9 cellular contexts compared by ENCODE assay signal in genomic region chr16:56588781-56589140, GRCh38. TPM values are rescaled to one million over a fixed set of nuclear protein-coding genes. Genes with fewer than 3 reads are reported as not detected.
DNase-seq lines count a peak whose midpoint lies in the region; ATAC-seq, FAIRE-seq and TF ChIP-seq lines count a peak whose summit lies in the region.
"Had no signal": no experiment of that assay in that cellular context is flagged by ENCODE, and none has a peak within 500 bp of the region (broad histone marks: within the 10 kb centered on the region; RNA-seq: fewer than 3 reads in every experiment).

No MANE protein-coding gene starts in this region.

- FAIRE-seq in HepG2 (lab: Jason Lieb, UNC) = no peak

- ATAC-seq in HepG2 (no peak), esophagus mucosa (no peak), GM19351 (IDR thresholded peaks at IDR 0.05; ENCODE audit: unreplicated experiment) (no peak), GM19023 (IDR thresholded peaks at IDR 0.05; ENCODE audit: unreplicated experiment) (no peak)

- no peaks in the 10 kb centered on the region for H3K36me3 ChIP-seq in liver (ENCODE audit: control insufficient read depth in 4 of 4, insufficient read depth in 3 of 4, low read depth in 1 of 4, low read length in 3 of 4)
- H3K36me3 ChIP-seq in HepG2 (replicated peaks in 1 of 2; ENCODE audit: control insufficient read depth in 1 of 2, insufficient read depth in 2 of 2, low read length in 2 of 2) = no peaks in the 10 kb centered on the region
- H3K36me3 ChIP-seq in duodenal mucosa (ENCODE audit: control insufficient read depth in 1 of 2, insufficient read depth in 2 of 2, low read length in 2 of 2) = no peaks in the 10 kb centered on the region

- in situ Hi-C loops in HepG2 (cut with HindIII; ENCODE audit: extremely low pct_ligation_motif_present, low pct_unique_long_range_greater_than_20kb) = no loop called here

- no peak for TF ChIP-seq CTCF in liver (IDR thresholded peaks at IDR 0.05; ENCODE audit: low read depth, low read length, missing input control)
- TF ChIP-seq CTCF in HepG2 (CRISPR knock-in tag; IDR thresholded peaks at IDR 0.05) = no peak
- TF ChIP-seq CTCF in nephron progenitor cell (IDR thresholded peaks at IDR 0.05) = no peak

- peak overlapping the region; percentile 82 for H3K4me3 Mint-ChIP-seq in nephron progenitor cell

- no peak for DNase-seq in HepG2 (ENCODE audit: low spot score)
- DNase-seq in nephron progenitor cell = no peak
- no peak for DNase-seq in stimulated activated CD4-positive, alpha-beta T cell treated with anti-CD3 and anti-CD28 coated beads, Interleukin-2, amount 100 ng/mL, for 24 hours

- intact Hi-C loops in HepG2 (cut with micrococcal nuclease; ENCODE audit: unreplicated experiment) = no loop called here

- peaks cover 0 to 5% (median 0%) of the 10 kb centered on the region in 4 donors for H3K27me3 ChIP-seq in liver (ENCODE audit: control insufficient read depth in 4 of 4, insufficient read depth in 4 of 4, low read length in 3 of 4)
- H3K27me3 ChIP-seq in HepG2 (ENCODE audit: control insufficient read depth in 1 of 2, insufficient read depth in 2 of 2, low read length in 2 of 2) = peaks cover 6 to 45% of the 10 kb centered on the region in 2 experiments; a peak in 4 of 5 replicates
- peaks cover 9 to 26% of the 10 kb centered on the region in 2 donors for H3K27me3 ChIP-seq in duodenal mucosa (ENCODE audit: control insufficient read depth in 1 of 2, insufficient read depth in 2 of 2, low read length in 2 of 2)

- no TSS peak for BruUV-seq in HepG2 (replicated peaks; lab: Mats Ljungman, UMichigan)

- H3K4me3 ChIP-seq in liver (ENCODE audit: low read depth in 1 of 3, low read length in 3 of 3) (peak overlapping the region in 2 of 3 donors; percentile 25 to 53), HepG2 (replicated peaks in 1 of 3; ENCODE audit: insufficient read depth in 1 of 3, low read depth in 2 of 3, low read length in 3 of 3) (no peak overlapping the region), duodenal mucosa (ENCODE audit: low read depth in 1 of 2, low read length in 2 of 2) (peak overlapping the region; percentile 59 to 70)
- H3K4me3 ChIP-seq: lung had no signal

- H3K27ac ChIP-seq in liver (ENCODE audit: low read depth in 1 of 2, low read length in 2 of 2) = no peak overlapping the region
- H3K27ac ChIP-seq in HepG2 (ENCODE audit: extremely low read length, insufficient read depth, low read length) = no peak overlapping the region
- no peak overlapping the region for H3K27ac ChIP-seq in duodenal mucosa (ENCODE audit: low read depth, low read length)

- TF ChIP-seq RAD21 in liver (IDR thresholded peaks at IDR 0.05) (no peak), HepG2 (CRISPR knock-in tag; IDR thresholded peaks at IDR 0.05) (no peak)

- H3K79me2 ChIP-seq in HepG2 (ENCODE audit: insufficient read depth, low read length) = no peaks in the 10 kb centered on the region

- WGBS in liver = 38% methylated on average over 9 of the region's 9 CpGs
- 50% methylated on average over 9 of the region's 9 CpGs for WGBS in HepG2 (ENCODE audit: low lambda C conversion rate)

- H3K9me3 Mint-ChIP-seq in nephron progenitor cell = peaks cover 6% of the 10 kb centered on the region

- H3K36me3 Mint-ChIP-seq in nephron progenitor cell (ENCODE audit: low read depth) = no peaks in the 10 kb centered on the region

- TF ChIP-seq POLR2A in HepG2 (IDR thresholded peaks at IDR 0.05; ENCODE audit: insufficient read depth in 1 of 2, low read depth in 2 of 2, low read length in 2 of 2) = no peak

- H3K4me2 ChIP-seq in HepG2 (ENCODE audit: low read depth, low read length) = no peak overlapping the region

- H3K4me1 Mint-ChIP-seq in nephron progenitor cell = peaks cover 4% of the 10 kb centered on the region

- H3K9ac ChIP-seq in liver (ENCODE audit: low read depth in 1 of 2, low read length in 2 of 2) (no peak overlapping the region), HepG2 (ENCODE audit: insufficient read depth, low read depth, low read length) (no peak overlapping the region), duodenal mucosa (ENCODE audit: low read depth in 1 of 2, low read length in 2 of 2) (no peak overlapping the region)

- peaks cover 97% of the 10 kb centered on the region for H3K27me3 Mint-ChIP-seq in nephron progenitor cell (ENCODE audit: low read depth, poor library complexity)

- H3K27ac Mint-ChIP-seq in nephron progenitor cell = no peak overlapping the region

- H4K20me1 ChIP-seq in HepG2 (ENCODE audit: insufficient read depth, low read length) = no peaks in the 10 kb centered on the region

- H2AFZ ChIP-seq in HepG2 (ENCODE audit: low read length) = no peak overlapping the region

- TF ChIP-seq EP300 in HepG2 (IDR thresholded peaks at IDR 0.05; ENCODE audit: low read depth in 2 of 2, low read length in 2 of 2) = no peak
- TF ChIP-seq EP300 in HepG2 (CRISPR knock-in tag; IDR thresholded peaks at IDR 0.05; ENCODE audit: borderline replicate concordance) = no peak

- POLR2A ChIA-PET in HepG2 (lab: Yijun Ruan, JAX) = no interaction called here

- CTCF ChIA-PET in HepG2 (lab: Yijun Ruan, JAX; ENCODE audit: low intra/inter-chr PET ratio, low total read pairs) = no interaction called here

- H3K4me1 ChIP-seq in liver (ENCODE audit: control insufficient read depth in 4 of 4, insufficient read depth in 4 of 4, low read length in 3 of 4) = peaks cover 3 to 11% (median 6%) of the 10 kb centered on the region in 4 donors
- peaks cover 8% of the 10 kb centered on the region for H3K4me1 ChIP-seq in HepG2 (ENCODE audit: insufficient read depth, low read length)
- peaks cover 11 to 15% of the 10 kb centered on the region in 2 donors for H3K4me1 ChIP-seq in duodenal mucosa (ENCODE audit: control insufficient read depth in 1 of 2, insufficient read depth in 2 of 2, low read length in 2 of 2)

- no peaks in the 10 kb centered on the region for H3K9me3 ChIP-seq in liver (ENCODE audit: control insufficient read depth in 4 of 4, low read length in 3 of 4)
- no peaks in the 10 kb centered on the region for H3K9me3 ChIP-seq in HepG2 (ENCODE audit: low read length)
- no peaks in the 10 kb centered on the region for H3K9me3 ChIP-seq in duodenal mucosa (ENCODE audit: control insufficient read depth in 1 of 2, low read length in 2 of 2)

RNA-seq across cellular contexts. Expression of gene MT3, which starts 0.6 kb away (rescaled TPM):
- total RNA-seq in liver (not detected), HepG2 (2016; rRNA removed; fragmentation: Illumina TruSeq; extraction: Trizol) (not detected in 2 replicates), esophagus mucosa (not detected)
- polyA plus RNA-seq in liver (not detected), HepG2 (2011; rRNA removed) (not detected in 2 replicates)
- not detected in 2 replicates for total RNA-seq in HepG2 (2016; cell fraction: cytosol; rRNA removed; fragmentation: Illumina TruSeq; extraction: Trizol; ENCODE audit: low read depth)
- total RNA-seq in HepG2 (2016; cell fraction: insoluble cytoplasmic fraction; rRNA removed; fragmentation: Illumina TruSeq; extraction: Trizol) = not detected in 2 replicates
- not detected in 2 replicates for total RNA-seq in HepG2 (2016; cell fraction: membrane; rRNA removed; fragmentation: Illumina TruSeq; extraction: Trizol)
- not detected in 2 replicates for total RNA-seq in HepG2 (2016; cell fraction: nucleus; rRNA removed; fragmentation: Illumina TruSeq; extraction: Trizol)
- polyA plus RNA-seq in HepG2 (2011; cell fraction: cytosol; rRNA removed) = not detected in 2 replicates
- not detected in 2 replicates for polyA plus RNA-seq in HepG2 (2011; cell fraction: nucleus; rRNA removed)
- polyA plus RNA-seq in HepG2 (2012) = not detected in 2 replicates
- not detected in 2 replicates for polyA plus RNA-seq in HepG2 (2016; cell fraction: cytosol; fragmentation: Illumina TruSeq; extraction: Trizol; ENCODE audit: low read depth)
- not detected in 2 replicates for polyA plus RNA-seq in HepG2 (2016; cell fraction: insoluble cytoplasmic fraction; fragmentation: Illumina TruSeq; extraction: Trizol; ENCODE audit: low read depth)
- not detected in 2 replicates for polyA plus RNA-seq in HepG2 (2016; cell fraction: membrane; fragmentation: Illumina TruSeq; extraction: Trizol; ENCODE audit: low read depth)
- not detected in 2 replicates for polyA plus RNA-seq in HepG2 (2016; cell fraction: nucleus; fragmentation: Illumina TruSeq; extraction: Trizol; ENCODE audit: insufficient read depth, low read depth)
- not detected in 2 replicates for polyA minus RNA-seq in HepG2 (2011; rRNA and poly(A)+ RNA removed; ENCODE audit: low replicate concordance)
- not detected in 2 replicates for polyA minus RNA-seq in HepG2 (2011; cell fraction: cytosol; rRNA and poly(A)+ RNA removed)
- not detected in 2 replicates for polyA minus RNA-seq in HepG2 (2011; cell fraction: nucleus; rRNA and poly(A)+ RNA removed)
- total RNA-seq: lung had no signal

RNA-seq across cellular contexts. Expression of gene MT2A, which starts 19.6 kb away (rescaled TPM):
- 100 to 1,000 TPM in 1 of 2 donors, 10 to 100 TPM in 1; 45.8 to 387 TPM for total RNA-seq in liver
- polyA plus RNA-seq in liver = 1,000 to 10,000 TPM; 4,079 to 5,206 TPM
- total RNA-seq in HepG2 (2016; rRNA removed; fragmentation: Illumina TruSeq; extraction: Trizol) = 371 and 409 TPM in 2 replicates
- total RNA-seq in HepG2 (2016; cell fraction: cytosol; rRNA removed; fragmentation: Illumina TruSeq; extraction: Trizol; ENCODE audit: low read depth) = 157 and 189 TPM in 2 replicates
- total RNA-seq in HepG2 (2016; cell fraction: insoluble cytoplasmic fraction; rRNA removed; fragmentation: Illumina TruSeq; extraction: Trizol) = 352 and 408 TPM in 2 replicates
- 229 and 245 TPM in 2 replicates for total RNA-seq in HepG2 (2016; cell fraction: membrane; rRNA removed; fragmentation: Illumina TruSeq; extraction: Trizol)
- total RNA-seq in HepG2 (2016; cell fraction: nucleus; rRNA removed; fragmentation: Illumina TruSeq; extraction: Trizol) = 163 and 193 TPM in 2 replicates
- 115 and 135 TPM in 2 replicates for polyA plus RNA-seq in HepG2 (2011; rRNA removed)
- 73.7 and 154 TPM in 2 replicates for polyA plus RNA-seq in HepG2 (2011; cell fraction: cytosol; rRNA removed)
- polyA plus RNA-seq in HepG2 (2011; cell fraction: nucleus; rRNA removed) = 59.7 and 92.9 TPM in 2 replicates
- polyA plus RNA-seq in HepG2 (2012) = 238 and 414 TPM in 2 replicates
- polyA plus RNA-seq in HepG2 (2016; cell fraction: cytosol; fragmentation: Illumina TruSeq; extraction: Trizol; ENCODE audit: low read depth) = 372 and 462 TPM in 2 replicates
- polyA plus RNA-seq in HepG2 (2016; cell fraction: insoluble cytoplasmic fraction; fragmentation: Illumina TruSeq; extraction: Trizol; ENCODE audit: low read depth) = 827 and 1,007 TPM in 2 replicates
- 520 and 590 TPM in 2 replicates for polyA plus RNA-seq in HepG2 (2016; cell fraction: membrane; fragmentation: Illumina TruSeq; extraction: Trizol; ENCODE audit: low read depth)
- polyA plus RNA-seq in HepG2 (2016; cell fraction: nucleus; fragmentation: Illumina TruSeq; extraction: Trizol; ENCODE audit: insufficient read depth, low read depth) = 496 and 540 TPM in 2 replicates
- polyA minus RNA-seq in HepG2 (2011; rRNA and poly(A)+ RNA removed; ENCODE audit: low replicate concordance) = 32.0 and 145 TPM in 2 replicates
- polyA minus RNA-seq in HepG2 (2011; cell fraction: cytosol; rRNA and poly(A)+ RNA removed) = 123 and 174 TPM in 2 replicates
- 12.1 and 19.8 TPM in 2 replicates for polyA minus RNA-seq in HepG2 (2011; cell fraction: nucleus; rRNA and poly(A)+ RNA removed)
- 220 TPM for total RNA-seq in esophagus mucosa

RNA-seq across cellular contexts. Expression of gene MT4, which starts 23.9 kb away (rescaled TPM):
- total RNA-seq in liver (not detected), HepG2 (2016; rRNA removed; fragmentation: Illumina TruSeq; extraction: Trizol) (not detected in 2 replicates), esophagus mucosa (8.4 TPM)
- polyA plus RNA-seq in liver (not detected), HepG2 (2011; rRNA removed) (not detected in 2 replicates)
- not detected in 2 replicates for total RNA-seq in HepG2 (2016; cell fraction: cytosol; rRNA removed; fragmentation: Illumina TruSeq; extraction: Trizol; ENCODE audit: low read depth)
- total RNA-seq in HepG2 (2016; cell fraction: insoluble cytoplasmic fraction; rRNA removed; fragmentation: Illumina TruSeq; extraction: Trizol) = not detected in 2 replicates
- total RNA-seq in HepG2 (2016; cell fraction: membrane; rRNA removed; fragmentation: Illumina TruSeq; extraction: Trizol) = not detected in 2 replicates
- total RNA-seq in HepG2 (2016; cell fraction: nucleus; rRNA removed; fragmentation: Illumina TruSeq; extraction: Trizol) = not detected in 2 replicates
- polyA plus RNA-seq in HepG2 (2011; cell fraction: cytosol; rRNA removed) = not detected in 2 replicates
- polyA plus RNA-seq in HepG2 (2011; cell fraction: nucleus; rRNA removed) = not detected in 2 replicates
- not detected in 2 replicates for polyA plus RNA-seq in HepG2 (2012)
- not detected in 2 replicates for polyA plus RNA-seq in HepG2 (2016; cell fraction: cytosol; fragmentation: Illumina TruSeq; extraction: Trizol; ENCODE audit: low read depth)
- not detected in 2 replicates for polyA plus RNA-seq in HepG2 (2016; cell fraction: insoluble cytoplasmic fraction; fragmentation: Illumina TruSeq; extraction: Trizol; ENCODE audit: low read depth)
- not detected in 2 replicates for polyA plus RNA-seq in HepG2 (2016; cell fraction: membrane; fragmentation: Illumina TruSeq; extraction: Trizol; ENCODE audit: low read depth)
- polyA plus RNA-seq in HepG2 (2016; cell fraction: nucleus; fragmentation: Illumina TruSeq; extraction: Trizol; ENCODE audit: insufficient read depth, low read depth) = not detected in 2 replicates
- polyA minus RNA-seq in HepG2 (2011; rRNA and poly(A)+ RNA removed; ENCODE audit: low replicate concordance) = not detected in 2 replicates
- polyA minus RNA-seq in HepG2 (2011; cell fraction: cytosol; rRNA and poly(A)+ RNA removed) = not detected in 2 replicates
- polyA minus RNA-seq in HepG2 (2011; cell fraction: nucleus; rRNA and poly(A)+ RNA removed) = not detected in 2 replicates
- total RNA-seq: lung had no signal
- polyA plus RNA-seq: lung had no signal

RNA-seq across cellular contexts. Expression of gene MT1E, which starts 36.8 kb away (rescaled TPM):
- total RNA-seq in liver (1,000 to 10,000 TPM in 1 of 2 donors, 100 to 1,000 TPM in 1; 206 to 1,831 TPM), HepG2 (2016; rRNA removed; fragmentation: Illumina TruSeq; extraction: Trizol) (1,072 and 1,398 TPM in 2 replicates), esophagus mucosa (98.8 TPM)
- polyA plus RNA-seq in liver (1,000 to 10,000 TPM in 1 of 2 donors, 100 to 1,000 TPM in 1; 336 to 1,280 TPM), HepG2 (2011; rRNA removed) (65.7 and 110 TPM in 2 replicates)
- total RNA-seq in HepG2 (2016; cell fraction: cytosol; rRNA removed; fragmentation: Illumina TruSeq; extraction: Trizol; ENCODE audit: low read depth) = 449 and 580 TPM in 2 replicates
- total RNA-seq in HepG2 (2016; cell fraction: insoluble cytoplasmic fraction; rRNA removed; fragmentation: Illumina TruSeq; extraction: Trizol) = 1,060 and 1,516 TPM in 2 replicates
- total RNA-seq in HepG2 (2016; cell fraction: membrane; rRNA removed; fragmentation: Illumina TruSeq; extraction: Trizol) = 620 and 688 TPM in 2 replicates
- 375 and 428 TPM in 2 replicates for total RNA-seq in HepG2 (2016; cell fraction: nucleus; rRNA removed; fragmentation: Illumina TruSeq; extraction: Trizol)
- polyA plus RNA-seq in HepG2 (2011; cell fraction: cytosol; rRNA removed) = 60.2 and 170 TPM in 2 replicates
- polyA plus RNA-seq in HepG2 (2011; cell fraction: nucleus; rRNA removed) = 44.6 and 58.6 TPM in 2 replicates
- polyA plus RNA-seq in HepG2 (2012) = 41.0 and 60.0 TPM in 2 replicates
- 331 and 417 TPM in 2 replicates for polyA plus RNA-seq in HepG2 (2016; cell fraction: cytosol; fragmentation: Illumina TruSeq; extraction: Trizol; ENCODE audit: low read depth)
- 916 and 1,090 TPM in 2 replicates for polyA plus RNA-seq in HepG2 (2016; cell fraction: insoluble cytoplasmic fraction; fragmentation: Illumina TruSeq; extraction: Trizol; ENCODE audit: low read depth)
- polyA plus RNA-seq in HepG2 (2016; cell fraction: membrane; fragmentation: Illumina TruSeq; extraction: Trizol; ENCODE audit: low read depth) = 493 and 496 TPM in 2 replicates
- polyA plus RNA-seq in HepG2 (2016; cell fraction: nucleus; fragmentation: Illumina TruSeq; extraction: Trizol; ENCODE audit: insufficient read depth, low read depth) = 455 and 459 TPM in 2 replicates
- 37.7 and 61.5 TPM in 2 replicates for polyA minus RNA-seq in HepG2 (2011; rRNA and poly(A)+ RNA removed; ENCODE audit: low replicate concordance)
- 10.3 and 29.3 TPM in 2 replicates for polyA minus RNA-seq in HepG2 (2011; cell fraction: cytosol; rRNA and poly(A)+ RNA removed)
- polyA minus RNA-seq in HepG2 (2011; cell fraction: nucleus; rRNA and poly(A)+ RNA removed) = 4.0 and 4.5 TPM in 2 replicates

RNA-seq across cellular contexts. Expression of gene MT1M, which starts 43.7 kb away (rescaled TPM):
- total RNA-seq in liver (100 to 1,000 TPM in 1 of 2 donors, 10 to 100 TPM in 1; 20.4 to 159 TPM), HepG2 (2016; rRNA removed; fragmentation: Illumina TruSeq; extraction: Trizol) (4.6 and 5.5 TPM in 2 replicates), esophagus mucosa (2.0 TPM)
- polyA plus RNA-seq in liver (100 to 1,000 TPM; 229 to 343 TPM), HepG2 (2011; rRNA removed) (not detected in 2 replicates)
- total RNA-seq in HepG2 (2016; cell fraction: cytosol; rRNA removed; fragmentation: Illumina TruSeq; extraction: Trizol; ENCODE audit: low read depth) = 3.8 and 10.7 TPM in 2 replicates
- 4.5 and 5.2 TPM in 2 replicates for total RNA-seq in HepG2 (2016; cell fraction: insoluble cytoplasmic fraction; rRNA removed; fragmentation: Illumina TruSeq; extraction: Trizol)
- 4.8 and 6.1 TPM in 2 replicates for total RNA-seq in HepG2 (2016; cell fraction: membrane; rRNA removed; fragmentation: Illumina TruSeq; extraction: Trizol)
- total RNA-seq in HepG2 (2016; cell fraction: nucleus; rRNA removed; fragmentation: Illumina TruSeq; extraction: Trizol) = 1.6 and 1.9 TPM in 2 replicates
- 0.17 TPM in 1 of 2 replicates, not detected in the other for polyA plus RNA-seq in HepG2 (2011; cell fraction: cytosol; rRNA removed)
- polyA plus RNA-seq in HepG2 (2011; cell fraction: nucleus; rRNA removed) = not detected in 2 replicates
- polyA plus RNA-seq in HepG2 (2012) = not detected in 2 replicates
- polyA plus RNA-seq in HepG2 (2016; cell fraction: cytosol; fragmentation: Illumina TruSeq; extraction: Trizol; ENCODE audit: low read depth) = 4.5 and 9.2 TPM in 2 replicates
- 5.1 and 5.3 TPM in 2 replicates for polyA plus RNA-seq in HepG2 (2016; cell fraction: insoluble cytoplasmic fraction; fragmentation: Illumina TruSeq; extraction: Trizol; ENCODE audit: low read depth)
- 4.1 and 7.0 TPM in 2 replicates for polyA plus RNA-seq in HepG2 (2016; cell fraction: membrane; fragmentation: Illumina TruSeq; extraction: Trizol; ENCODE audit: low read depth)
- polyA plus RNA-seq in HepG2 (2016; cell fraction: nucleus; fragmentation: Illumina TruSeq; extraction: Trizol; ENCODE audit: insufficient read depth, low read depth) = 2.3 and 3.0 TPM in 2 replicates
- polyA minus RNA-seq in HepG2 (2011; rRNA and poly(A)+ RNA removed; ENCODE audit: low replicate concordance) = not detected in 2 replicates
- not detected in 2 replicates for polyA minus RNA-seq in HepG2 (2011; cell fraction: cytosol; rRNA and poly(A)+ RNA removed)
- not detected in 2 replicates for polyA minus RNA-seq in HepG2 (2011; cell fraction: nucleus; rRNA and poly(A)+ RNA removed)

Comparison
In these comparisons a context has a peak if more than half of its experiments do, and no peak if none do; other contexts are left out.
1. H3K4me3 ChIP-seq: peak in liver (2 of 3) and duodenal mucosa (2 of 2); none in HepG2 (0 of 3).